ENCODE assay signal across 11 cellular contexts in the genomic region with DNA sequence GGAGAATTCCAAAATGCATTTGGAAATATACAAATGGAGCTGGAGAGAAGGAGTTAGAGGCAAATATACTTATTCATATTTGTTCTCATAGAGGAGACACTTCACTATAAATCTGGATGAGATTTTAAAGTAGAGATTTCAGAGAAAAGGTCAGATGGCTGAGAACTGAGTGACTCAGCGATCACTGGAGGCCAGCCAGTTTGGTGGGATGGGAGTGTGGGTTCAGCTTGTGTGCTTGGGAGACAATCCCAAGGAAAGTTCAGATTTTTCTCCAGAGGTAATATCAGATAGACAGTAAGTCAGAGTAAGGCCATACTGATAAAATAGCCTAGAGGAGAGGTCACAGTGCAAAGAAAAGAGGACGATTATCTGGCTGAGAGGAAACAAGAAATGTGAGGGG.
DNase-seq lines count a peak whose midpoint lies in the region; ATAC-seq, FAIRE-seq and TF ChIP-seq lines count a peak whose summit lies in the region.
"Had no signal": no experiment of that assay in that cellular context is flagged by ENCODE, and none has a peak within 500 bp of the region (broad histone marks: within the 10 kb centered on the region; RNA-seq: fewer than 3 reads in every experiment).

No MANE protein-coding gene starts in this region.

- H3K27ac ChIP-seq in keratinocyte (ENCODE audit: control insufficient read depth, insufficient read depth, low read length), result no peak overlapping the region
- peak overlapping the region; percentile 53 to 72 (median 58) for H3K27ac ChIP-seq in upper lobe of left lung
- H3K27ac ChIP-seq: 22Rv1 had no signal

- WGBS in upper lobe of left lung, 2 donors, result 43 to 45% methylated on average over 2 of the region's 2 CpGs

- no peaks in the 10 kb centered on the region for H3K79me2 ChIP-seq in keratinocyte (ENCODE audit: control insufficient read depth, insufficient read depth, low read length)

- peak in 1 of 2 donors; percentile 80 for ATAC-seq in upper lobe of left lung (ENCODE audit: low FRiP score in 2 of 2)
- no peak for ATAC-seq in GM21723 (IDR thresholded peaks at IDR 0.05; ENCODE audit: unreplicated experiment)

- no peaks in the 10 kb centered on the region for H3K9me1 ChIP-seq in keratinocyte (ENCODE audit: control insufficient read depth, extremely low read depth, insufficient read depth, low read length)

- dilution Hi-C loops in keratinocyte (cut with MboI; ENCODE audit: extremely low pct_ligation_motif_present, low sequenced_read_pairs), result no loop called here

- no peak overlapping the region for H3K4me3 ChIP-seq in bronchial epithelial cell (ENCODE audit: low read depth, low read length)
- no peak overlapping the region for H3K4me3 ChIP-seq in keratinocyte (ENCODE audit: control insufficient read depth in 2 of 3, extremely low read depth in 1 of 3, insufficient read depth in 2 of 3, low read depth in 1 of 3, low read length in 3 of 3)
- H3K4me3 ChIP-seq in upper lobe of left lung, result no peak overlapping the region
- H3K4me3 ChIP-seq: skin epidermis had no signal

- H2AFZ ChIP-seq in keratinocyte (ENCODE audit: control insufficient read depth, low read length), result no peak overlapping the region

- H3K4me2 ChIP-seq in keratinocyte (ENCODE audit: control insufficient read depth, extremely low read depth, insufficient read depth, low read depth, low read length), result no peak overlapping the region

- peak in 1 of 4 donors; percentile 12 for TF ChIP-seq EP300 in upper lobe of left lung (IDR thresholded peaks at IDR 0.05)

- FAIRE-seq in bronchial epithelial cell (lab: Jason Lieb, UNC) (no peak), keratinocyte (lab: Jason Lieb, UNC) (peak; percentile 63)

- peaks cover 23% of the 10 kb centered on the region for H3K4me1 ChIP-seq in keratinocyte (ENCODE audit: control insufficient read depth, extremely low read depth, insufficient read depth, low read length)
- H3K4me1 ChIP-seq in upper lobe of left lung, result peaks cover 5 to 19% (median 14%) of the 10 kb centered on the region in 4 donors

- no peaks in the 10 kb centered on the region for H3K9me3 ChIP-seq in keratinocyte (ENCODE audit: control insufficient read depth, low read depth, low read length)
- no peaks in the 10 kb centered on the region for H3K9me3 ChIP-seq in upper lobe of left lung

- no peaks in the 10 kb centered on the region for H4K20me1 ChIP-seq in keratinocyte (ENCODE audit: control insufficient read depth, extremely low read depth, insufficient read depth, low read length)

- H3K9ac ChIP-seq in keratinocyte (ENCODE audit: control insufficient read depth, extremely low read depth, insufficient read depth, low read length), result no peak overlapping the region

- no peak for TF ChIP-seq CTCF in bronchial epithelial cell (IDR thresholded peaks at IDR 0.05; ENCODE audit: insufficient read depth, low read length, severe bottlenecking)
- no peak for TF ChIP-seq CTCF in keratinocyte (optimal IDR thresholded peaks at IDR 0.05 in 1 of 3, IDR thresholded peaks at IDR 0.05 in 1 of 3, conservative IDR thresholded peaks at IDR 0.05 in 1 of 3; ENCODE audit: extremely low read depth in 1 of 3, insufficient read depth in 2 of 3, low read length in 3 of 3)
- no peak for TF ChIP-seq CTCF in upper lobe of left lung (IDR thresholded peaks at IDR 0.05)
- no peak for TF ChIP-seq CTCF in GM10266 (IDR thresholded peaks at IDR 0.05; ENCODE audit: control insufficient read depth, insufficient read depth, low read depth, missing control alignments)

- peak; percentile 8 for DNase-seq in DMS53 (lab: John Stamatoyannopoulos, UW)
- no peak for DNase-seq in DMS53 treated with DMSO at 0.1 percent for 48 hours (lab: John Stamatoyannopoulos, UW; ENCODE audit: unreplicated experiment)
- peak; percentile 49 for DNase-seq in bronchial epithelial cell (ENCODE audit: low read depth)
- no peak for DNase-seq in keratinocyte (ENCODE audit: low read depth, low spot score)
- peak in 1 of 2 donors; percentile 54 for DNase-seq in upper lobe of left lung
- DNase-seq in NK-92 (lab: John Stamatoyannopoulos, UW; ENCODE audit: unreplicated experiment), result no peak
- no peak for DNase-seq in GM10266 (ENCODE audit: extremely low spot score)
- DNase-seq: SW 1271 had no signal

- no peak for TF ChIP-seq POLR2A in upper lobe of left lung (IDR thresholded peaks at IDR 0.05)

- H3K36me3 ChIP-seq in bronchial epithelial cell (ENCODE audit: control insufficient read depth, insufficient read depth, low read length), result no peaks in the 10 kb centered on the region
- H3K36me3 ChIP-seq in keratinocyte (ENCODE audit: control insufficient read depth in 2 of 2, extremely low read depth in 1 of 2, insufficient read depth in 2 of 2, low read length in 2 of 2), result no peaks in the 10 kb centered on the region
- H3K36me3 ChIP-seq in upper lobe of left lung, result peaks cover 0 to 2% (median 0%) of the 10 kb centered on the region in 4 donors

- H3K27me3 ChIP-seq in bronchial epithelial cell (ENCODE audit: control insufficient read depth, insufficient read depth, low read length) (no peaks in the 10 kb centered on the region), keratinocyte (ENCODE audit: control insufficient read depth, extremely low read depth, insufficient read depth, low read length) (no peaks in the 10 kb centered on the region), upper lobe of left lung (no peaks in the 10 kb centered on the region)

Comparison
In these comparisons a context has a peak if more than half of its experiments do, and no peak if none do; other contexts are left out.
1. DNase-seq: peak in DMS53 (single experiment) and bronchial epithelial cell (single experiment); none in DMS53 treated with DMSO at 0.1 percent for 48 hours (single experiment), keratinocyte (single experiment), NK-92 (single experiment) and GM10266 (single experiment).